ENCODE assay signal across 28 cellular contexts in genomic region chr1:180101411-180101810, GRCh38.
"Had no signal": no experiment of that assay in that cellular context is flagged by ENCODE, and none has a peak within 500 bp of the region (broad histone marks: within the 10 kb centered on the region; RNA-seq: fewer than 3 reads in every experiment).

No MANE protein-coding gene starts in this region.

- H3K9me3 Mint-ChIP-seq: activated naive CD4-positive, alpha-beta T cell treated with anti-CD3 and anti-CD28 coated beads for 36 hours; activated naive CD8-positive, alpha-beta T cell treated with anti-CD3 and anti-CD28 coated beads for 36 hours; activated T-helper 1 cell treated with anti-CD3 and anti-CD28 coated beads, Interleukin-12 subunit alpha, Interleukin-12 subunit beta, Interleukin-2, Interleukin-4 antibody, amounts not matched to agents 30 ng/mL and 10 ng/mL and 1 ng/mL, durations not matched to agents 14 hours and 24 hours and 36 hours; brain; mesothelial cell of epicardium; naive thymus-derived CD4-positive, alpha-beta T cell; stimulated activated naive CD8-positive, alpha-beta T cell treated with anti-CD3 and anti-CD28 coated beads, Interleukin-15, Interleukin-2, amounts not matched to agents 100 ng/mL and 50 ng/mL, for 24 hours had no signal

- H3K27me3 ChIP-seq: adrenal gland, ascending aorta, cardiac muscle cell, dorsolateral prefrontal cortex, gastroesophageal sphincter, hepatocyte, upper lobe of left lung had no signal

- H3K4me1 ChIP-seq: adrenal gland, ascending aorta had no signal

- H3K4me3 Mint-ChIP-seq: activated naive CD4-positive, alpha-beta T cell treated with anti-CD3 and anti-CD28 coated beads for 36 hours; activated naive CD8-positive, alpha-beta T cell treated with anti-CD3 and anti-CD28 coated beads for 36 hours; activated T-helper 1 cell treated with anti-CD3 and anti-CD28 coated beads, Interleukin-12 subunit alpha, Interleukin-12 subunit beta, Interleukin-2, Interleukin-4 antibody, amounts not matched to agents 30 ng/mL and 10 ng/mL and 1 ng/mL, durations not matched to agents 14 hours and 24 hours and 36 hours; brain; mesothelial cell of epicardium; naive thymus-derived CD4-positive, alpha-beta T cell; stimulated activated naive CD8-positive, alpha-beta T cell treated with anti-CD3 and anti-CD28 coated beads, Interleukin-15, Interleukin-2, amounts not matched to agents 100 ng/mL and 50 ng/mL, for 24 hours had no signal

- H3K4me3 ChIP-seq: adrenal gland, ascending aorta, cardiac muscle cell, coronary artery, dorsolateral prefrontal cortex, gastroesophageal sphincter, hepatocyte, upper lobe of left lung had no signal

- ATAC-seq: gastroesophageal sphincter; left colon; naive thymus-derived CD4-positive, alpha-beta T cell; right cardiac atrium had no signal

- H3K27me3 Mint-ChIP-seq: activated naive CD8-positive, alpha-beta T cell treated with anti-CD3 and anti-CD28 coated beads for 36 hours; brain; naive thymus-derived CD4-positive, alpha-beta T cell; stimulated activated naive CD8-positive, alpha-beta T cell treated with anti-CD3 and anti-CD28 coated beads, Interleukin-15, Interleukin-2, amounts not matched to agents 100 ng/mL and 50 ng/mL, for 24 hours had no signal

- DNase-seq: activated CD4-positive, alpha-beta T cell treated with anti-CD3 and anti-CD28 coated beads for 4 hours; activated CD4-positive, alpha-beta T cell treated with anti-CD3 and anti-CD28 coated beads, Interleukin-2, amount 50 U/mL, for 4 hours; activated effector memory CD4-positive, alpha-beta T cell treated with anti-CD3 and anti-CD28 coated beads, Interleukin-2, amount 50 U/mL, for 16 hours; activated naive CD4-positive, alpha-beta T cell treated with anti-CD3 and anti-CD28 coated beads for 36 hours; activated naive CD8-positive, alpha-beta T cell treated with anti-CD3 and anti-CD28 coated beads for 36 hours; activated T-cell treated with anti-CD3 and anti-CD28 coated beads for 4 hours; adrenal gland; dorsolateral prefrontal cortex; effector memory CD4-positive, alpha-beta T cell; erythroblast; left colon; naive thymus-derived CD4-positive, alpha-beta T cell; right cardiac atrium; stimulated activated CD4-positive, alpha-beta T cell treated with anti-CD3 and anti-CD28 coated beads, Interleukin-2, amount 100 ng/mL, for 48 hours; substantia nigra; T-helper 1 cell; T-helper 9 cell; upper lobe of left lung had no signal

- H3K27ac ChIP-seq: adrenal gland, ascending aorta, cardiac muscle cell, coronary artery, dorsolateral prefrontal cortex, gastroesophageal sphincter, hepatocyte, upper lobe of left lung, VCaP had no signal

- H3K9me3 ChIP-seq: adrenal gland, ascending aorta, gastroesophageal sphincter, upper lobe of left lung had no signal

- H2AFZ ChIP-seq: hepatocyte had no signal

- H3K4me1 Mint-ChIP-seq: brain had no signal

- H3K79me2 ChIP-seq: hepatocyte had no signal

- H3K27ac Mint-ChIP-seq: activated naive CD4-positive, alpha-beta T cell treated with anti-CD3 and anti-CD28 coated beads for 36 hours; activated naive CD8-positive, alpha-beta T cell treated with anti-CD3 and anti-CD28 coated beads for 36 hours; activated T-helper 1 cell treated with anti-CD3 and anti-CD28 coated beads, Interleukin-12 subunit alpha, Interleukin-12 subunit beta, Interleukin-2, Interleukin-4 antibody, amounts not matched to agents 30 ng/mL and 10 ng/mL and 1 ng/mL, durations not matched to agents 14 hours and 24 hours and 36 hours; brain; mesothelial cell of epicardium had no signal

- H3K4me2 ChIP-seq: hepatocyte had no signal
